In genomic region chr10:97095701-97096300, GRCh38 we compare ENCODE assay signal across 16 cellular contexts.
DNase-seq lines count a peak whose midpoint lies in the region; ATAC-seq lines count a peak whose summit lies in the region.
"Had no signal": no experiment of that assay in that cellular context is flagged by ENCODE, and none has a peak within 500 bp of the region (broad histone marks: within the 10 kb centered on the region; RNA-seq: fewer than 3 reads in every experiment).

No MANE protein-coding gene starts in this region.

- no peaks in the 10 kb centered on the region for H3K36me3 Mint-ChIP-seq in activated CD8-positive, alpha-beta memory T cell treated with anti-CD3 and anti-CD28 coated beads, Interleukin-2, amount 10 ng/mL, durations not matched to agents 7 days and 5 days
- H3K36me3 Mint-ChIP-seq in stimulated activated effector memory CD8-positive, alpha-beta T cell treated with anti-CD3 and anti-CD28 coated beads, Interleukin-12 subunit alpha, Interleukin-12 subunit beta, amount 100 ng/mL, for 72 hours, result peaks cover 6% of the 10 kb centered on the region
- H3K36me3 Mint-ChIP-seq in activated CD4-positive, alpha-beta memory T cell treated with anti-CD3 and anti-CD28 coated beads for 36 hours, result no peaks in the 10 kb centered on the region

- H3K27ac Mint-ChIP-seq in activated CD8-positive, alpha-beta memory T cell treated with anti-CD3 and anti-CD28 coated beads, Interleukin-2, amount 10 ng/mL, durations not matched to agents 7 days and 5 days, result no peak overlapping the region
- H3K27ac Mint-ChIP-seq in stimulated activated effector memory CD8-positive, alpha-beta T cell treated with anti-CD3 and anti-CD28 coated beads, Interleukin-12 subunit alpha, Interleukin-12 subunit beta, amount 100 ng/mL, for 72 hours, result no peak overlapping the region
- H3K27ac Mint-ChIP-seq in activated CD4-positive, alpha-beta memory T cell treated with anti-CD3 and anti-CD28 coated beads for 36 hours, result no peak overlapping the region
- H3K27ac Mint-ChIP-seq: activated CD4-positive, alpha-beta T cell treated with anti-CD3 and anti-CD28 coated beads for 36 hours; activated T-helper 1 cell treated with anti-CD3 and anti-CD28 coated beads, Interleukin-12 subunit alpha, Interleukin-12 subunit beta, Interleukin-2, Interleukin-4 antibody, amounts not matched to agents 30 ng/mL and 10 ng/mL and 1 ng/mL, durations not matched to agents 14 hours and 24 hours and 36 hours; dendritic cell treated with granulocyte-macrophage colony-stimulating factor and Interleukin-4, amounts not matched to agents 40 ng/mL and 50 ng/mL, for 4 days; stimulated activated naive CD8-positive, alpha-beta T cell treated with anti-CD3 and anti-CD28 coated beads, Interleukin-15, Interleukin-2, amounts not matched to agents 100 ng/mL and 50 ng/mL, for 24 hours had no signal

- intact Hi-C loops in left ventricle myocardium superior (cut with micrococcal nuclease), result no loop called here
- intact Hi-C loops in activated CD4-positive, alpha-beta memory T cell treated with anti-CD3 and anti-CD28 coated beads for 36 hours (cut with micrococcal nuclease), result no loop called here

- H3K4me3 Mint-ChIP-seq in activated CD8-positive, alpha-beta memory T cell treated with anti-CD3 and anti-CD28 coated beads, Interleukin-2, amount 10 ng/mL, durations not matched to agents 7 days and 5 days, result no peak overlapping the region
- H3K4me3 Mint-ChIP-seq in stimulated activated effector memory CD8-positive, alpha-beta T cell treated with anti-CD3 and anti-CD28 coated beads, Interleukin-12 subunit alpha, Interleukin-12 subunit beta, amount 100 ng/mL, for 72 hours, result peak overlapping the region; percentile 61
- H3K4me3 Mint-ChIP-seq in activated CD4-positive, alpha-beta memory T cell treated with anti-CD3 and anti-CD28 coated beads for 36 hours, result no peak overlapping the region
- H3K4me3 Mint-ChIP-seq: activated CD4-positive, alpha-beta T cell treated with anti-CD3 and anti-CD28 coated beads for 36 hours; activated T-helper 1 cell treated with anti-CD3 and anti-CD28 coated beads, Interleukin-12 subunit alpha, Interleukin-12 subunit beta, Interleukin-2, Interleukin-4 antibody, amounts not matched to agents 30 ng/mL and 10 ng/mL and 1 ng/mL, durations not matched to agents 14 hours and 24 hours and 36 hours; dendritic cell treated with granulocyte-macrophage colony-stimulating factor and Interleukin-4, amounts not matched to agents 40 ng/mL and 50 ng/mL, for 4 days; stimulated activated naive CD8-positive, alpha-beta T cell treated with anti-CD3 and anti-CD28 coated beads, Interleukin-15, Interleukin-2, amounts not matched to agents 100 ng/mL and 50 ng/mL, for 24 hours had no signal

- H3K4me1 Mint-ChIP-seq in activated CD8-positive, alpha-beta memory T cell treated with anti-CD3 and anti-CD28 coated beads, Interleukin-2, amount 10 ng/mL, durations not matched to agents 7 days and 5 days, result peaks cover 17% of the 10 kb centered on the region
- peaks cover 50% of the 10 kb centered on the region for H3K4me1 Mint-ChIP-seq in stimulated activated effector memory CD8-positive, alpha-beta T cell treated with anti-CD3 and anti-CD28 coated beads, Interleukin-12 subunit alpha, Interleukin-12 subunit beta, amount 100 ng/mL, for 72 hours
- H3K4me1 Mint-ChIP-seq in activated CD4-positive, alpha-beta memory T cell treated with anti-CD3 and anti-CD28 coated beads for 36 hours (ENCODE audit: low read depth), result peaks cover 13% of the 10 kb centered on the region

- H3K9me3 Mint-ChIP-seq in activated CD8-positive, alpha-beta memory T cell treated with anti-CD3 and anti-CD28 coated beads, Interleukin-2, amount 10 ng/mL, durations not matched to agents 7 days and 5 days (ENCODE audit: low read depth), result no peaks in the 10 kb centered on the region
- H3K9me3 Mint-ChIP-seq in stimulated activated effector memory CD8-positive, alpha-beta T cell treated with anti-CD3 and anti-CD28 coated beads, Interleukin-12 subunit alpha, Interleukin-12 subunit beta, amount 100 ng/mL, for 72 hours, result no peaks in the 10 kb centered on the region
- no peaks in the 10 kb centered on the region for H3K9me3 Mint-ChIP-seq in activated CD4-positive, alpha-beta memory T cell treated with anti-CD3 and anti-CD28 coated beads for 36 hours
- H3K9me3 Mint-ChIP-seq: activated T-helper 1 cell treated with anti-CD3 and anti-CD28 coated beads, Interleukin-12 subunit alpha, Interleukin-12 subunit beta, Interleukin-2, Interleukin-4 antibody, amounts not matched to agents 30 ng/mL and 10 ng/mL and 1 ng/mL, durations not matched to agents 14 hours and 24 hours and 36 hours; dendritic cell treated with granulocyte-macrophage colony-stimulating factor and Interleukin-4, amounts not matched to agents 40 ng/mL and 50 ng/mL, for 4 days; stimulated activated naive CD8-positive, alpha-beta T cell treated with anti-CD3 and anti-CD28 coated beads, Interleukin-15, Interleukin-2, amounts not matched to agents 100 ng/mL and 50 ng/mL, for 24 hours had no signal

- DNase-seq in activated CD8-positive, alpha-beta memory T cell treated with anti-CD3 and anti-CD28 coated beads, Interleukin-2, amount 10 ng/mL, durations not matched to agents 7 days and 5 days, result no peak
- no peak for DNase-seq in activated CD8-positive, alpha-beta memory T cell treated with anti-CD3 and anti-CD28 coated beads, Interleukin-2, amount 50 U/mL, for 4 hours
- DNase-seq in NCI-H2171 (lab: John Stamatoyannopoulos, UW), result peak; percentile 51
- DNase-seq in left ventricle myocardium superior, result no peak
- DNase-seq in stimulated activated effector memory CD8-positive, alpha-beta T cell treated with anti-CD3 and anti-CD28 coated beads, Interleukin-12 subunit alpha, Interleukin-12 subunit beta, amount 100 ng/mL, for 72 hours (ENCODE audit: low spot score in 2 of 2), result no peak
- no peak for DNase-seq in kidney glomerular epithelial cell (lab: John Stamatoyannopoulos, UW)
- DNase-seq in activated CD4-positive, alpha-beta memory T cell treated with anti-CD3 and anti-CD28 coated beads for 36 hours, result no peak
- DNase-seq: amniotic stem cell, lower lobe of right lung, T-helper 1 cell had no signal

- peak; percentile 23 for ATAC-seq in activated CD8-positive, alpha-beta memory T cell treated with anti-CD3 and anti-CD28 coated beads, Interleukin-2, amount 10 ng/mL, durations not matched to agents 7 days and 5 days
- ATAC-seq in left ventricle myocardium superior (peak; percentile 26), GM19463 (IDR thresholded peaks at IDR 0.05; ENCODE audit: unreplicated experiment) (no peak)
- peak; percentile 42 for ATAC-seq in stimulated activated effector memory CD8-positive, alpha-beta T cell treated with anti-CD3 and anti-CD28 coated beads, Interleukin-12 subunit alpha, Interleukin-12 subunit beta, amount 100 ng/mL, for 72 hours
- ATAC-seq: HepG2, lower lobe of right lung had no signal

- CTCF ChIA-PET in activated CD8-positive, alpha-beta memory T cell treated with anti-CD3 and anti-CD28 coated beads, Interleukin-2, amount 10 ng/mL, durations not matched to agents 7 days and 5 days (lab: Charles Lee), result interaction anchor here (1.0 to 3.5 kb wide), 4 partner anchors 14 to 114 kb away, joined by 3 to 14 read pairs (median 3); no protein-coding TSS in a partner anchor
- CTCF ChIA-PET in activated CD4-positive, alpha-beta memory T cell treated with anti-CD3 and anti-CD28 coated beads for 36 hours (lab: Charles Lee), result interaction anchor here (1.1 kb wide), 1 partner anchor 23 kb away, joined by 3 read pairs; no protein-coding TSS in a partner anchor

- POLR2A ChIA-PET in activated CD4-positive, alpha-beta memory T cell treated with anti-CD3 and anti-CD28 coated beads for 36 hours (lab: Charles Lee), result no interaction called here

- H3K27me3 Mint-ChIP-seq in activated CD8-positive, alpha-beta memory T cell treated with anti-CD3 and anti-CD28 coated beads, Interleukin-2, amount 10 ng/mL, durations not matched to agents 7 days and 5 days, result peaks cover 42% of the 10 kb centered on the region
- H3K27me3 Mint-ChIP-seq in activated CD4-positive, alpha-beta memory T cell treated with anti-CD3 and anti-CD28 coated beads for 36 hours, result peaks cover 8% of the 10 kb centered on the region
